In the genomic region with DNA sequence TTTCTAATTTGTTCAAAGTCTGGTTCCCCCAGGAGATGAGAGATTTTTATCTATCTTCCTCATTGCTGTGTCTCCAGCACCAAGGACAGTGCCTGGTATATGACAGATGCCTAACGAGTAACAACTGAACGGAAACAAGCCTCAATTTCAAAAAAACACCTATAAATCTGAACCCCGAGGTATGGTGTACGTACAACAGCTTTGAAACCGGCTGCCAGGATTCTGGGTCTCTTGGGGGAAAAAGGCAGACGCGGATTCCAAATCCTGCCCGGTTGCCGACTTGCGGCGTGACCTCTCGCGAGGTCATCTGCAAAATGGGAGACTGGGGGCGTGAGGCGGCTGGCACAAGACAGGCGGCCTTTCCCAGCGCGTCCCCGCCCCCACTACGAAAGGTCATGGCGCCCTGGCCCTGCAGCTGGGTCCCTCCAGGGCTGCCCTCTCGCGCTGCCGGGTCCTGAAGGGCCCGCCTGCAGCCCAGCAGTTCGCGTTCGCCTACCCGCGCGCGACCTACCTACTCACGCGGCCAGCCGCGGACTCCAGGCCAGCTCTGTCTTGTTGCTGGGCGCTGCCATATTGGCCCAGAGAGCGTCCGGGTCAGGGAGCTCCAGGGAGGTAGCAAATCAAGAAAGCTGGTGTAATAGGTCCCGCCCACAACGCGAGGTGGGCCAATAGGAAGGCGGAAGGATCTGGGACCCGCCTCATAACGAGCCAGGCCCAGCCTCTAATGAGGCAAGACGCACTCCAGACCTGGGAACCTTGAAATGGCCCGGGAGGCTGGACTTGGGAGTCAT, we compare ENCODE assay signal across 8 cellular contexts. TPM values are rescaled to one million over a fixed set of nuclear protein-coding genes. Genes with fewer than 3 reads are reported as not detected.
DNase-seq lines count a peak whose midpoint lies in the region; ATAC-seq and TF ChIP-seq lines count a peak whose summit lies in the region.

TSS of gene ECSIT (minus strand) at position 584 of the 791 bp plus-strand sequence. CDS start 9,964 bp downstream, outside the sequence.

- peak within 1 kb of the TSS; percentile 83 for H3K9ac ChIP-seq in PC-3 (ENCODE audit: low read length)

- H3K79me2 ChIP-seq in PC-3 (ENCODE audit: low read length): peaks cover 24% of the 10 kb centered on the region

- no peak for TF ChIP-seq RAD21 in Ishikawa (IDR thresholded peaks at IDR 0.05; ENCODE audit: low read depth)

- H3K9me2 ChIP-seq in PC-3 (replicated peaks; ENCODE audit: low read length): no peaks in the 10 kb centered on the region

- TF ChIP-seq EP300 in Ishikawa (IDR thresholded peaks at IDR 0.05; ENCODE audit: borderline replicate concordance): no peak

- DNase-seq in DMS 273 treated with DMSO at 0.1 percent for 48 hours (lab: John Stamatoyannopoulos, UW) (peak; percentile 98), PC-3 (peak; percentile 99), activated T-cell treated with anti-CD3 and anti-CD28 coated beads for 48 hours (ENCODE audit: low read depth) (peak; percentile 90), epithelial cell of prostate (ENCODE audit: low read depth, low spot score) (peak; percentile 94), mucosa of descending colon (peak; percentile 97 to 99 (median 97))
- DNase-seq in stimulated activated CD8-positive, alpha-beta memory T cell treated with anti-CD3 and anti-CD28 coated beads, Interleukin-4, amount 100 ng/mL, for 24 hours (ENCODE audit: low read depth): peak; percentile 86

- H3K4me1 ChIP-seq in PC-3 (ENCODE audit: insufficient read depth, low read length): peaks cover 25% of the 10 kb centered on the region
- H3K4me1 ChIP-seq in mucosa of descending colon (ENCODE audit: low read depth): peaks cover 9% of the 10 kb centered on the region

- POLR2A ChIA-PET in PC-3 (lab: Charles Lee; ENCODE audit: unreplicated experiment): interaction anchor here (0.6 to 1.4 kb wide), 2 partner anchors 30 to 93 kb away, joined by 5 to 21 read pairs; partner anchors contain the start of genes ELOF1, ODAD3 and PRKCSH

- TF ChIP-seq CTCF in PC-3 (conservative IDR thresholded peaks at IDR 0.05; ENCODE audit: low read depth, low read length) (no peak), mucosa of descending colon (IDR thresholded peaks at IDR 0.05) (no peak)

- H3K4me3 ChIP-seq in PC-3 (ENCODE audit: low read length) (peak within 1 kb of the TSS; percentile 90), mucosa of descending colon (peak within 1 kb of the TSS; percentile 87)

- peak; percentile 93 for ATAC-seq in GM21576 (IDR thresholded peaks at IDR 0.05; ENCODE audit: unreplicated experiment)
- ATAC-seq in PC-3: peak; percentile 96
- peak; percentile 99 for ATAC-seq in mucosa of descending colon

- H3K36me3 ChIP-seq in PC-3 (ENCODE audit: low read depth, low read length) (peaks cover 3% of the 10 kb centered on the region; the same call in 1 of the 2 replicates), mucosa of descending colon (ENCODE audit: low read depth) (no peaks in the 10 kb centered on the region)

- no peaks in the 10 kb centered on the region for H3F3A ChIP-seq in PC-3 (ENCODE audit: low read length, unreplicated experiment)

- TSS peak; percentile 73 for BruUV-seq in PC-3 (replicated peaks; lab: Mats Ljungman, UMichigan)

- H3K27ac ChIP-seq in PC-3 (ENCODE audit: low read length) (peak within 1 kb of the TSS; percentile 81), epithelial cell of prostate (peak within 1 kb of the TSS; percentile 80)

- no peaks in the 10 kb centered on the region for H3K9me3 ChIP-seq in PC-3 (ENCODE audit: low read length)
- H3K9me3 ChIP-seq in mucosa of descending colon: no peaks in the 10 kb centered on the region

- H4K20me1 ChIP-seq in PC-3 (ENCODE audit: low read length): no peaks in the 10 kb centered on the region

- CTCF ChIA-PET in PC-3 (lab: Charles Lee): interaction anchor here (0.5 to 1.4 kb wide), 3 partner anchors 30 to 239 kb away, joined by 3 to 8 read pairs (median 7); partner anchors contain the start of genes ELOF1 and PRKCSH

- intact Hi-C loops in PC-3 (cut with micrococcal nuclease): loop anchor here (2.0 kb wide), 2 partner anchors 24 to 30 kb away; partner anchors contain the start of genes ELOF1 and ZNF653
- intact Hi-C loops in mucosa of descending colon (cut with DNase I, micrococcal nuclease): no loop called here

- peak within 1 kb of the TSS; percentile 90 for H3K4me2 ChIP-seq in PC-3 (ENCODE audit: low read length)

- H2AFZ ChIP-seq in PC-3 (ENCODE audit: low read length): peak within 1 kb of the TSS; percentile 80

- no peaks in the 10 kb centered on the region for H3K27me3 ChIP-seq in PC-3 (ENCODE audit: low read length)

TF ChIP-seq in Ishikawa, 13 proteins besides CTCF, POLR2A, EP300 and RAD21:
- TF ChIP-seq USF1 (IDR thresholded peaks at IDR 0.05) (no peak), TAF1 (IDR thresholded peaks at IDR 0.05; ENCODE audit: low read depth) (peak; percentile 85), REST (IDR thresholded peaks at IDR 0.05; ENCODE audit: low read depth) (peak; percentile 97), EGR1 (IDR thresholded peaks at IDR 0.05) (peak; percentile 60), YY1 (IDR thresholded peaks at IDR 0.05; ENCODE audit: low read depth) (peak; percentile 98), ZBTB7A (IDR thresholded peaks at IDR 0.05; ENCODE audit: low read depth) (no peak), NFIC (IDR thresholded peaks at IDR 0.05) (no peak)
- TF ChIP-seq, protein P1, sequence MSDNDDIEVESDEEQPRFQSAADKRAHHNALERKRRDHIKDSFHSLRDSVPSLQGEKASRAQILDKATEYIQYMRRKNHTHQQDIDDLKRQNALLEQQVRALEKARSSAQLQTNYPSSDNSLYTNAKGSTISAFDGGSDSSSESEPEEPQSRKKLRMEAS (IDR thresholded peaks at IDR 0.05): peak; percentile 77

RNA-seq across cellular contexts. Expression of gene ECSIT, which starts in this region (rescaled TPM):
- total RNA-seq in PC-3 (2014; rRNA removed): 126 and 156 TPM in 2 replicates
- 10 to 100 TPM; 57.9 to 69.6 (median 59.1) TPM for total RNA-seq in mucosa of descending colon

Comparison
In these comparisons a context has a peak if more than half of its experiments do, and no peak if none do; other contexts are left out.
1. Peak in every context shown above with its lines: DNase-seq, ATAC-seq, H3K4me3 ChIP-seq and H3K27ac ChIP-seq.